ENCODE assay signal across 7 cellular contexts in the genomic region with DNA sequence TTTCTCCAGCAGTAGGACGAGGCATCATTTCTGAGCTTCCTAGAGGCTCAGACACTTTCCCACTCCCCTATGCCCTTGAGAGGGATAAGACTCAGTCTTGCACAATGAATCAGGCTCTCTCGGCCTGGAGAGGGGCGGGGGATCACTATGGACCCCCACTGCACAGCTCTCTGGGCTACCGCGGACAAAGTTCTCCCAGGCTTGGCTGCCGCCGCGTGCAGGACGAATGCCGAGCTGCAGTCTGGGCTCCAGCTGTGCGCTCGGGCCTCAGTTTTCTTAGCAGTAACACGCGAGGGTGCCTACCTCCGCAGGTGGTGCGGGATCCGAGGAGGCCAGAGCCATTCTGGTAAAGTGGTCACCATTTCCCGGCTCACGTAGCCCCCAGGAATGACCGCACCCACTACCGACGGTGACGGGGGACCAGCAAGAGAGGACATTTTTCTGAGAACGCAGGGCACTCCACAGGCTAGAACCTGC. TPM values are rescaled to one million over a fixed set of nuclear protein-coding genes. Genes with fewer than 3 reads are reported as not detected.
DNase-seq lines count a peak whose midpoint lies in the region; ATAC-seq lines count a peak whose summit lies in the region.

No MANE protein-coding gene starts in this region.

- no peak overlapping the region for H3K27ac Mint-ChIP-seq in activated T-helper 17 cell treated with anti-CD3 and anti-CD28 coated beads, Interleukin-2, amount 50 U/mL, for 72 hours

- no peak for ATAC-seq in activated T-helper 17 cell treated with anti-CD3 and anti-CD28 coated beads, Interleukin-2, amount 50 U/mL, for 72 hours (replicated peaks)
- ATAC-seq in HG03442 (IDR thresholded peaks at IDR 0.05; ENCODE audit: unreplicated experiment) (no peak), GM18858 (IDR thresholded peaks at IDR 0.05; ENCODE audit: unreplicated experiment) (no peak)

- peak; percentile 41 for DNase-seq in stimulated activated CD8-positive, alpha-beta memory T cell treated with anti-CD3 and anti-CD28 coated beads, Interleukin-4, amount 100 ng/mL, for 48 hours
- no peak for DNase-seq in 8988T

- H3K27me3 Mint-ChIP-seq in activated T-helper 17 cell treated with anti-CD3 and anti-CD28 coated beads, Interleukin-2, amount 50 U/mL, for 72 hours = no peaks in the 10 kb centered on the region

- H3K4me1 ChIP-seq in HUES64 (ENCODE audit: insufficient read depth, low read length) (peaks cover 6% of the 10 kb centered on the region; the same call in 1 of the 2 replicates), iPS-15b (ENCODE audit: control insufficient read depth, insufficient read depth, low read length) (peaks cover 12% of the 10 kb centered on the region)

- no peak overlapping the region for H3K27ac ChIP-seq in HUES64 (ENCODE audit: low read depth, low read length)

- H3K27me3 ChIP-seq in HUES64 (ENCODE audit: insufficient read depth, low read length) = peaks cover 78% of the 10 kb centered on the region
- H3K27me3 ChIP-seq in iPS-15b (ENCODE audit: control insufficient read depth, insufficient read depth, low read length) = peaks cover 53% of the 10 kb centered on the region

- no peaks in the 10 kb centered on the region for H3K9me3 Mint-ChIP-seq in activated T-helper 17 cell treated with anti-CD3 and anti-CD28 coated beads, Interleukin-2, amount 50 U/mL, for 72 hours

- H3K4me1 Mint-ChIP-seq in activated T-helper 17 cell treated with anti-CD3 and anti-CD28 coated beads, Interleukin-2, amount 50 U/mL, for 72 hours = peaks cover 7% of the 10 kb centered on the region

- H3K4me3 Mint-ChIP-seq in activated T-helper 17 cell treated with anti-CD3 and anti-CD28 coated beads, Interleukin-2, amount 50 U/mL, for 72 hours = peak overlapping the region; percentile 80

- 3% methylated on average over 24 of the region's 24 CpGs for WGBS in HUES64

- no peaks in the 10 kb centered on the region for H3K36me3 Mint-ChIP-seq in activated T-helper 17 cell treated with anti-CD3 and anti-CD28 coated beads, Interleukin-2, amount 50 U/mL, for 72 hours (ENCODE audit: low read depth)

- no peaks in the 10 kb centered on the region for H3K36me3 ChIP-seq in HUES64 (ENCODE audit: insufficient read depth, low read length)
- H3K36me3 ChIP-seq in iPS-15b (ENCODE audit: control insufficient read depth, insufficient read depth, low read length) = no peaks in the 10 kb centered on the region

- no peak overlapping the region for H3K9ac ChIP-seq in HUES64 (ENCODE audit: low read depth, low read length)
- H3K9ac ChIP-seq in iPS-15b (ENCODE audit: low read depth, low read length) = no peak overlapping the region

- H3K9me3 ChIP-seq in HUES64 (ENCODE audit: insufficient read depth, low read depth, low read length) (no peaks in the 10 kb centered on the region), iPS-15b (ENCODE audit: control insufficient read depth, insufficient read depth, low read length) (no peaks in the 10 kb centered on the region)

- H3K4me3 ChIP-seq in HUES64 (ENCODE audit: low read length) (peak overlapping the region; percentile 64), iPS-15b (ENCODE audit: low read depth, low read length) (peak overlapping the region; percentile 95)

RNA-seq across cellular contexts. Expression of a gene that starts 3.4 kb away (rescaled TPM):
- polyA plus RNA-seq in HUES64 (2013, experiment 1 of 2) = 5.0 TPM
- polyA plus RNA-seq in HUES64 (2013, experiment 2 of 2) = 6.5 TPM
- 1 to 10 TPM; 1.6 to 3.5 TPM for total RNA-seq in activated T-helper 17 cell treated with anti-CD3 and anti-CD28 coated beads, Interleukin-2, amount 50 U/mL, for 72 hours

RNA-seq across cellular contexts. Expression of a gene that starts 50.7 kb away (rescaled TPM):
- polyA plus RNA-seq in HUES64 (2013, experiment 1 of 2) = 11.3 TPM
- 17.9 TPM for polyA plus RNA-seq in HUES64 (2013, experiment 2 of 2)
- total RNA-seq in activated T-helper 17 cell treated with anti-CD3 and anti-CD28 coated beads, Interleukin-2, amount 50 U/mL, for 72 hours = 10 to 100 TPM; 31.2 to 34.9 TPM

RNA-seq across cellular contexts. Expression of a gene that starts 51.0 kb away (rescaled TPM):
- polyA plus RNA-seq in HUES64 (2013, experiment 1 of 2) = 4.6 TPM
- 4.6 TPM for polyA plus RNA-seq in HUES64 (2013, experiment 2 of 2)
- total RNA-seq in activated T-helper 17 cell treated with anti-CD3 and anti-CD28 coated beads, Interleukin-2, amount 50 U/mL, for 72 hours = 1 to 10 TPM; 4.9 to 7.1 TPM
